ENCODE assay signal across 1 cellular context in genomic region chr19:58554494-58555368, GRCh38.
TF ChIP-seq lines count a peak whose summit lies in the region.

TSS of gene CHMP2A (minus strand) at chr19:58555105. CDS start at chr19:58554212, 893 bp downstream.

TF ChIP-seq in HepG2, 621 proteins besides CTCF, POLR2A, EP300 and RAD21 (continued from another document):
- TF ChIP-seq GMEB2 (CRISPR knock-in tag; IDR thresholded peaks at IDR 0.05; ENCODE audit: low read depth) (0 out of 2 replicates have a peak, but pooled peaks have one; percentile 18), MTF2 (CRISPR knock-in tag; IDR thresholded peaks at IDR 0.05; ENCODE audit: borderline replicate concordance) (no peak), THAP9 (CRISPR knock-in tag; IDR thresholded peaks at IDR 0.05; ENCODE audit: borderline replicate concordance) (peak; percentile 76; the same call in 1 of the 2 replicates), MAZ (IDR thresholded peaks at IDR 0.05; ENCODE audit: borderline replicate concordance, low read depth, low read length) (peak; percentile 43; the same call in 1 of the 2 replicates), MAZ (CRISPR knock-in tag; IDR thresholded peaks at IDR 0.05; ENCODE audit: low read depth) (peak; percentile 63; the same call in 1 of the 2 replicates), ZNF567 (CRISPR knock-in tag; IDR thresholded peaks at IDR 0.05; ENCODE audit: borderline replicate concordance) (no peak), ZNF850 (CRISPR knock-in tag; conservative IDR thresholded peaks at IDR 0.05) (no peak), ZZZ3 (CRISPR knock-in tag; IDR thresholded peaks at IDR 0.05; ENCODE audit: borderline replicate concordance) (0 out of 2 replicates have a peak, but pooled peaks have one; percentile 39), ZNF20 (CRISPR knock-in tag; IDR thresholded peaks at IDR 0.05) (no peak), ZNF251 (CRISPR knock-in tag; IDR thresholded peaks at IDR 0.05) (no peak), AHR (CRISPR knock-in tag; IDR thresholded peaks at IDR 0.05) (no peak), ZBTB21 (CRISPR knock-in tag; IDR thresholded peaks at IDR 0.05) (peak; percentile 86), HNF4G (IDR thresholded peaks at IDR 0.05; ENCODE audit: borderline replicate concordance, low read depth, low read length) (no peak), HNF4G (CRISPR knock-in tag; IDR thresholded peaks at IDR 0.05; ENCODE audit: borderline replicate concordance, low read depth) (no peak), NFE2L1 (CRISPR knock-in tag; IDR thresholded peaks at IDR 0.05; ENCODE audit: borderline replicate concordance) (0 out of 2 replicates have a peak, but pooled peaks have one; percentile 15), ZNF644 (CRISPR knock-in tag; IDR thresholded peaks at IDR 0.05; ENCODE audit: low read depth) (no peak)
- TF ChIP-seq, protein P1, sequence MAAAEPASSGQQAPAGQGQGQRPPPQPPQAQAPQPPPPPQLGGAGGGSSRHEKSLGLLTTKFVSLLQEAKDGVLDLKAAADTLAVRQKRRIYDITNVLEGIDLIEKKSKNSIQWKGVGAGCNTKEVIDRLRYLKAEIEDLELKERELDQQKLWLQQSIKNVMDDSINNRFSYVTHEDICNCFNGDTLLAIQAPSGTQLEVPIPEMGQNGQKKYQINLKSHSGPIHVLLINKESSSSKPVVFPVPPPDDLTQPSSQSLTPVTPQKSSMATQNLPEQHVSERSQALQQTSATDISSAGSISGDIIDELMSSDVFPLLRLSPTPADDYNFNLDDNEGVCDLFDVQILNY (CRISPR knock-in tag; conservative IDR thresholded peaks at IDR 0.05): no peak
- TF ChIP-seq, protein P2, sequence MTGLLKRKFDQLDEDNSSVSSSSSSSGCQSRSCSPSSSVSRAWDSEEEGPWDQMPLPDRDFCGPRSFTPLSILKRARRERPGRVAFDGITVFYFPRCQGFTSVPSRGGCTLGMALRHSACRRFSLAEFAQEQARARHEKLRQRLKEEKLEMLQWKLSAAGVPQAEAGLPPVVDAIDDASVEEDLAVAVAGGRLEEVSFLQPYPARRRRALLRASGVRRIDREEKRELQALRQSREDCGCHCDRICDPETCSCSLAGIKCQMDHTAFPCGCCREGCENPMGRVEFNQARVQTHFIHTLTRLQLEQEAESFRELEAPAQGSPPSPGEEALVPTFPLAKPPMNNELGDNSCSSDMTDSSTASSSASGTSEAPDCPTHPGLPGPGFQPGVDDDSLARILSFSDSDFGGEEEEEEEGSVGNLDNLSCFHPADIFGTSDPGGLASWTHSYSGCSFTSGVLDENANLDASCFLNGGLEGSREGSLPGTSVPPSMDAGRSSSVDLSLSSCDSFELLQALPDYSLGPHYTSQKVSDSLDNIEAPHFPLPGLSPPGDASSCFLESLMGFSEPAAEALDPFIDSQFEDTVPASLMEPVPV (CRISPR knock-in tag; IDR thresholded peaks at IDR 0.05): no peak
